2 cellular contexts compared by ENCODE assay signal in genomic region chr2:145939949-145940348, GRCh38.
TF ChIP-seq lines count a peak whose summit lies in the region.

No MANE protein-coding gene starts in this region.

TF ChIP-seq in IMR-90, 13 proteins besides CTCF, POLR2A, EP300 and RAD21:
- TF ChIP-seq SMC3 (IDR thresholded peaks at IDR 0.05; ENCODE audit: low read depth, low read length) (no peak), MAFK (IDR thresholded peaks at IDR 0.05; ENCODE audit: low read depth, low read length) (peak; percentile 70), MAZ (IDR thresholded peaks at IDR 0.05; ENCODE audit: borderline replicate concordance, low read depth, low read length) (no peak), BHLHE40 (IDR thresholded peaks at IDR 0.05; ENCODE audit: low read depth, low read length) (no peak), CHD1 (IDR thresholded peaks at IDR 0.05; ENCODE audit: low read depth, low read length) (no peak), MXI1 (IDR thresholded peaks at IDR 0.05; ENCODE audit: borderline replicate concordance, low read depth, low read length) (no peak)

TF ChIP-seq in H1, 55 proteins besides CTCF, POLR2A, EP300 and RAD21:
- TF ChIP-seq SP1 (IDR thresholded peaks at IDR 0.05; ENCODE audit: low read depth, low read length) (no peak), BCL11A (IDR thresholded peaks at IDR 0.05; ENCODE audit: low read depth in 2 of 2, low read length in 2 of 2) (no peak), SIX5 (IDR thresholded peaks at IDR 0.05; ENCODE audit: low read depth, low read length) (no peak), TEAD4 (IDR thresholded peaks at IDR 0.05; ENCODE audit: low read depth, low read length) (no peak), NANOG (IDR thresholded peaks at IDR 0.05; ENCODE audit: insufficient read depth, low read depth, low read length, poor library complexity, severe bottlenecking) (no peak), BACH1 (IDR thresholded peaks at IDR 0.05; ENCODE audit: low read length) (no peak), YY1 (IDR thresholded peaks at IDR 0.05; ENCODE audit: low read depth, low read length) (no peak), RFX5 (IDR thresholded peaks at IDR 0.05; ENCODE audit: borderline replicate concordance, low read depth, low read length) (no peak), ATF2 (IDR thresholded peaks at IDR 0.05; ENCODE audit: low read length) (no peak), RNF2 (IDR thresholded peaks at IDR 0.05; ENCODE audit: borderline replicate concordance, low read depth, low read length, missing control alignments, poor library complexity, severe bottlenecking) (no peak), CBX8 (IDR thresholded peaks at IDR 0.05; ENCODE audit: borderline replicate concordance, low read depth, low read length) (no peak), POU5F1 (IDR thresholded peaks at IDR 0.05; ENCODE audit: low read depth, low read length) (no peak), CBX5 (IDR thresholded peaks at IDR 0.05; ENCODE audit: low read depth, low read length) (no peak), SIN3A (conservative IDR thresholded peaks at IDR 0.05 in 1 of 2, IDR thresholded peaks at IDR 0.05 in 1 of 2; ENCODE audit: low read depth in 1 of 2, low read length in 2 of 2) (no peak), CHD2 (IDR thresholded peaks at IDR 0.05; ENCODE audit: low read length) (no peak), GABPA (IDR thresholded peaks at IDR 0.05; ENCODE audit: borderline replicate concordance, insufficient read depth, low read length) (no peak), MAFK (IDR thresholded peaks at IDR 0.05; ENCODE audit: low read depth, low read length) (no peak)
